8 cellular contexts compared by ENCODE assay signal in genomic region chr10:132517951-132518521, GRCh38. TPM values are rescaled to one million over a fixed set of nuclear protein-coding genes. Genes with fewer than 3 reads are reported as not detected.
DNase-seq lines count a peak whose midpoint lies in the region; ATAC-seq, FAIRE-seq and TF ChIP-seq lines count a peak whose summit lies in the region.

No MANE protein-coding gene starts in this region.

- H3K4me2 ChIP-seq in neural progenitor cell = peak overlapping the region; percentile 73

- peak overlapping the region; percentile 66 for H3K9ac ChIP-seq in NT2/D1 (ENCODE audit: insufficient read length, low read depth)
- no peak overlapping the region for H3K9ac ChIP-seq in neural progenitor cell

- peaks cover under 1% of the 10 kb centered on the region for H3K9me3 Mint-ChIP-seq in neural progenitor cell
- H3K9me3 Mint-ChIP-seq in activated T-helper 17 cell treated with anti-CD3 and anti-CD28 coated beads, Interleukin-2, amount 50 U/mL, for 72 hours = no peaks in the 10 kb centered on the region
- no peaks in the 10 kb centered on the region for H3K9me3 Mint-ChIP-seq in immature natural killer cell

- FAIRE-seq in HTR-8/SVneo (lab: Jason Lieb, UNC) = no peak

- peak; percentile 24 for DNase-seq in 8988T
- DNase-seq in NT2/D1 (ENCODE audit: low read depth, low spot score) = no peak
- DNase-seq in left cardiac atrium = peak; percentile 20
- DNase-seq in neural progenitor cell (ENCODE audit: low spot score) = peak; percentile 47
- DNase-seq in immature natural killer cell = no peak
- no peak for DNase-seq in HTR-8/SVneo (ENCODE audit: insufficient read length, low spot score)
- no peak for DNase-seq in COLO829 (ENCODE audit: low spot score)

- H3K79me2 ChIP-seq in neural progenitor cell (ENCODE audit: low read depth) = no peaks in the 10 kb centered on the region

- H3K4me1 Mint-ChIP-seq in neural progenitor cell (peaks cover 37% of the 10 kb centered on the region), immature natural killer cell (no peaks in the 10 kb centered on the region)
- H3K4me1 Mint-ChIP-seq in activated T-helper 17 cell treated with anti-CD3 and anti-CD28 coated beads, Interleukin-2, amount 50 U/mL, for 72 hours = no peaks in the 10 kb centered on the region

- H3K4me3 ChIP-seq in NT2/D1 (ENCODE audit: insufficient read length, low read depth) (peak overlapping the region; percentile 42), neural progenitor cell (peak overlapping the region; percentile 24)

- intact Hi-C loops in left cardiac atrium (cut with DNase I) = loop anchor here in 1 of 2 donors (2.0 to 10.0 kb wide), 3 partner anchors 19 to 114 kb away; partner anchors contain the start of gene INPP5A

- H3K27me3 ChIP-seq in NT2/D1 (ENCODE audit: insufficient read depth, insufficient read length) (peaks cover 32% of the 10 kb centered on the region), neural progenitor cell (peaks cover 70% of the 10 kb centered on the region)

- H3K36me3 ChIP-seq in NT2/D1 (ENCODE audit: insufficient read depth, insufficient read length, low read length) = no peaks in the 10 kb centered on the region
- H3K36me3 ChIP-seq in neural progenitor cell = no peaks in the 10 kb centered on the region

- no peak overlapping the region for H2AFZ ChIP-seq in neural progenitor cell (replicated peaks)

- no peak overlapping the region for H3K27ac ChIP-seq in neural progenitor cell

- peak; percentile 2 to 10 for ATAC-seq in left cardiac atrium
- no peak for ATAC-seq in activated T-helper 17 cell treated with anti-CD3 and anti-CD28 coated beads, Interleukin-2, amount 50 U/mL, for 72 hours (replicated peaks)

- H3F3A ChIP-seq in neural progenitor cell (ENCODE audit: low read depth) = no peaks in the 10 kb centered on the region

- peak overlapping the region; percentile 66 for H3K4me3 Mint-ChIP-seq in neural progenitor cell
- H3K4me3 Mint-ChIP-seq in activated T-helper 17 cell treated with anti-CD3 and anti-CD28 coated beads, Interleukin-2, amount 50 U/mL, for 72 hours = no peak overlapping the region
- H3K4me3 Mint-ChIP-seq in immature natural killer cell = no peak overlapping the region

- no peaks in the 10 kb centered on the region for H3K9me3 ChIP-seq in NT2/D1 (ENCODE audit: insufficient read depth, low read length)
- no peaks in the 10 kb centered on the region for H3K9me3 ChIP-seq in neural progenitor cell (ENCODE audit: low read depth)

- H3K27ac Mint-ChIP-seq in neural progenitor cell (no peak overlapping the region), immature natural killer cell (no peak overlapping the region)
- no peak overlapping the region for H3K27ac Mint-ChIP-seq in activated T-helper 17 cell treated with anti-CD3 and anti-CD28 coated beads, Interleukin-2, amount 50 U/mL, for 72 hours

- H3K27me3 Mint-ChIP-seq in neural progenitor cell (ENCODE audit: insufficient read depth, low read depth) = peaks cover 12% of the 10 kb centered on the region
- H3K27me3 Mint-ChIP-seq in activated T-helper 17 cell treated with anti-CD3 and anti-CD28 coated beads, Interleukin-2, amount 50 U/mL, for 72 hours = peaks cover under 1% of the 10 kb centered on the region
- no peaks in the 10 kb centered on the region for H3K27me3 Mint-ChIP-seq in immature natural killer cell (ENCODE audit: low read depth in 3 of 3)

- peaks cover 22% of the 10 kb centered on the region for H4K20me1 ChIP-seq in neural progenitor cell (ENCODE audit: low read depth)

- no peak for TF ChIP-seq CTCF in neural progenitor cell (IDR thresholded peaks at IDR 0.05)

- H3K36me3 Mint-ChIP-seq in neural progenitor cell = no peaks in the 10 kb centered on the region
- no peaks in the 10 kb centered on the region for H3K36me3 Mint-ChIP-seq in activated T-helper 17 cell treated with anti-CD3 and anti-CD28 coated beads, Interleukin-2, amount 50 U/mL, for 72 hours (ENCODE audit: low read depth)
- H3K36me3 Mint-ChIP-seq in immature natural killer cell = no peaks in the 10 kb centered on the region

- H3K4me1 ChIP-seq in NT2/D1 (ENCODE audit: insufficient read depth, insufficient read length) = peaks cover 22% of the 10 kb centered on the region
- peaks cover 28% of the 10 kb centered on the region for H3K4me1 ChIP-seq in neural progenitor cell

RNA-seq across cellular contexts. Expression of gene INPP5A, which starts 19.6 kb away (rescaled TPM):
- total RNA-seq in left cardiac atrium (10 to 100 TPM; 74.4 to 95.3 TPM), neural progenitor cell (ENCODE audit: low replicate concordance) (14.2 and 21.3 TPM in 2 replicates)
- total RNA-seq in activated T-helper 17 cell treated with anti-CD3 and anti-CD28 coated beads, Interleukin-2, amount 50 U/mL, for 72 hours = 1 to 10 TPM; 4.3 to 5.6 TPM
- polyA plus RNA-seq in immature natural killer cell = 1 to 10 TPM in 1 of 3 donors, under 1 TPM in 2; 0.30 to 1.7 (median 0.48) TPM

Comparison
In these comparisons a context has a peak if more than half of its experiments do, and no peak if none do; other contexts are left out.
1. DNase-seq: peak in 8988T (single experiment), left cardiac atrium (single experiment) and neural progenitor cell (single experiment); none in NT2/D1 (single experiment), immature natural killer cell (0 of 3), HTR-8/SVneo (single experiment) and COLO829 (single experiment).